Comparison of ENCODE assay signal across 1 cellular context in the genomic region with DNA sequence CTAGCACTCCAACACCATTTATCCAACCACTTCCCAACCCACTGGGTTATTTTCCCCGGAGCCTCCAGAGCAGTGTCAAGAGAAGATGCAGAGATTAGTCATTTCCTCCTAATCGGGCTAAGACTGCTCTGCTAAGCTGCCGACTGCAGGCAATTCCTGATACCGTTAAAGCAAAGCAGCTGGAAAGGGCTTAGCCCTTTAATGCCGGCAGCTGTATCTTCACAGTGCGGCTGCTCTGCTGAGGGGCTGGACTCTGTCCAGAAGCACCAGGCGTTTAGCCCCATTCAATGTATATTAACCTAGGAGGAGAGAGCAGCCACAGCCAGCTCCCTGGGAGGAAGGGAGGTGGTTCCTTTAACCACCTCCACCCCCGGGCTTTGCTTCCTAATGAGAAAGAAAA.
TF ChIP-seq lines count a peak whose summit lies in the region.

No MANE protein-coding gene starts in this region.

TF ChIP-seq in K562, 482 proteins besides CTCF, POLR2A, EP300 and RAD21 (continued from another document and continues in another):
- TF ChIP-seq, protein P1, sequence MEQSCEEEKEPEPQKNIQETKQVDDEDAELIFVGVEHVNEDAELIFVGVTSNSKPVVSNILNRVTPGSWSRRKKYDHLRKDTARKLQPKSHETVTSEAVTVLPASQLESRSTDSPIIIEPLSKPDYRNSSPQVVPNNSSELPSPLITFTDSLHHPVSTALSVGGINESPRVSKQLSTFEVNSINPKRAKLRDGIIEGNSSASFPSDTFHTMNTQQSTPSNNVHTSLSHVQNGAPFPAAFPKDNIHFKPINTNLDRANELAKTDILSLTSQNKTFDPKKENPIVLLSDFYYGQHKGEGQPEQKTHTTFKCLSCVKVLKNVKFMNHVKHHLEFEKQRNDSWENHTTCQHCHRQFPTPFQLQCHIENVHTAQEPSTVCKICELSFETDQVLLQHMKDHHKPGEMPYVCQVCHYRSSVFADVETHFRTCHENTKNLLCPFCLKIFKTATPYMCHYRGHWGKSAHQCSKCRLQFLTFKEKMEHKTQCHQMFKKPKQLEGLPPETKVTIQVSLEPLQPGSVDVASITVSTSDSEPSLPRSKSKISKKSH (CRISPR knock-in tag; IDR thresholded peaks at IDR 0.05), result no peak
- TF ChIP-seq ZBTB49 (CRISPR knock-in tag; IDR thresholded peaks at IDR 0.05; ENCODE audit: borderline replicate concordance), result no peak
- no peak for TF ChIP-seq SIX5 (IDR thresholded peaks at IDR 0.05; ENCODE audit: borderline replicate concordance in 1 of 2, insufficient read depth in 1 of 2, low read depth in 1 of 2, low read length in 2 of 2)
- peak; percentile 93 for TF ChIP-seq CBFA2T3 (IDR thresholded peaks at IDR 0.05)
- no peak for TF ChIP-seq ZNF740 (CRISPR knock-in tag; IDR thresholded peaks at IDR 0.05)
- no peak for TF ChIP-seq ZNF740 (tag; IDR thresholded peaks at IDR 0.05)
- TF ChIP-seq ETV1 (tag; conservative IDR thresholded peaks at IDR 0.05; ENCODE audit: low read depth), result no peak
- no peak for TF ChIP-seq TCFL5 (CRISPR knock-in tag; conservative IDR thresholded peaks at IDR 0.05)
- TF ChIP-seq TCF7L2 (IDR thresholded peaks at IDR 0.05; ENCODE audit: low read depth, low read length), result no peak
- TF ChIP-seq NBN (IDR thresholded peaks at IDR 0.05; ENCODE audit: low read depth), result no peak
- TF ChIP-seq HMBOX1 (IDR thresholded peaks at IDR 0.05), result peak; percentile 73
- TF ChIP-seq NFIC (IDR thresholded peaks at IDR 0.05), result peak; percentile 88
- no peak for TF ChIP-seq HIVEP1 (CRISPR knock-in tag; IDR thresholded peaks at IDR 0.05)
- TF ChIP-seq ZNF609 (CRISPR knock-in tag; IDR thresholded peaks at IDR 0.05; ENCODE audit: borderline replicate concordance), result no peak
- no peak for TF ChIP-seq SAP30 (IDR thresholded peaks at IDR 0.05; ENCODE audit: borderline replicate concordance, insufficient read depth, low read depth, low read length, poor library complexity, severe bottlenecking)
- TF ChIP-seq RFX7 (CRISPR knock-in tag; IDR thresholded peaks at IDR 0.05), result no peak
- TF ChIP-seq LEF1 (IDR thresholded peaks at IDR 0.05), result no peak
- TF ChIP-seq SIN3A (IDR thresholded peaks at IDR 0.05; ENCODE audit: borderline replicate concordance in 2 of 2, control insufficient read depth in 1 of 2, low read depth in 2 of 2, low read length in 2 of 2), result peak; percentile 47 to 57; a peak in 1 of 4 replicates
- no peak for TF ChIP-seq AFF4 (CRISPR knock-in tag; IDR thresholded peaks at IDR 0.05)
- TF ChIP-seq ZFP30 (CRISPR knock-in tag; IDR thresholded peaks at IDR 0.05; ENCODE audit: borderline replicate concordance), result no peak
- no peak for TF ChIP-seq BRF1 (IDR thresholded peaks at IDR 0.05; ENCODE audit: borderline replicate concordance, extremely low read depth, insufficient read length)
- TF ChIP-seq CHD4 (IDR thresholded peaks at IDR 0.05; ENCODE audit: insufficient read depth, insufficient replicate concordance, low read depth, low read length, poor library complexity, severe bottlenecking), result no peak
- TF ChIP-seq, protein P2, sequence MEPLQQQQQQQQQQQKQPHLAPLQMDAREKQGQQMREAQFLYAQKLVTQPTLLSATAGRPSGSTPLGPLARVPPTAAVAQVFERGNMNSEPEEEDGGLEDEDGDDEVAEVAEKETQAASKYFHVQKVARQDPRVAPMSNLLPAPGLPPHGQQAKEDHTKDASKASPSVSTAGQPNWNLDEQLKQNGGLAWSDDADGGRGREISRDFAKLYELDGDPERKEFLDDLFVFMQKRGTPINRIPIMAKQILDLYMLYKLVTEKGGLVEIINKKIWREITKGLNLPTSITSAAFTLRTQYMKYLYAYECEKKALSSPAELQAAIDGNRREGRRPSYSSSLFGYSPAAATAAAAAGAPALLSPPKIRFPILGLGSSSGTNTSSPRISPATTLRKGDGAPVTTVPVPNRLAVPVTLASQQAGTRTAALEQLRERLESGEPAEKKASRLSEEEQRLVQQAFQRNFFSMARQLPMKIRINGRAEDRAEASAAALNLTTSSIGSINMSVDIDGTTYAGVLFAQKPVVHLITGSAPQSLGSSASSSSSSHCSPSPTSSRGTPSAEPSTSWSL (CRISPR knock-in tag; IDR thresholded peaks at IDR 0.05; ENCODE audit: borderline replicate concordance), result no peak
- no peak for TF ChIP-seq KLF1 (tag; IDR thresholded peaks at IDR 0.05)
- TF ChIP-seq KDM1A (IDR thresholded peaks at IDR 0.05), result peak; percentile 90 to 93
- no peak for TF ChIP-seq ZNF57 (CRISPR knock-in tag; IDR thresholded peaks at IDR 0.05)
- TF ChIP-seq DIDO1 (tag; IDR thresholded peaks at IDR 0.05; ENCODE audit: low read depth), result no peak
- TF ChIP-seq UBTF (IDR thresholded peaks at IDR 0.05; ENCODE audit: borderline replicate concordance in 1 of 2, low read depth in 2 of 2, low read length in 2 of 2), result 0 out of 4 replicates have a peak, but pooled peaks of 1 of the 2 experiments have one; percentile 41
- TF ChIP-seq, protein P3, sequence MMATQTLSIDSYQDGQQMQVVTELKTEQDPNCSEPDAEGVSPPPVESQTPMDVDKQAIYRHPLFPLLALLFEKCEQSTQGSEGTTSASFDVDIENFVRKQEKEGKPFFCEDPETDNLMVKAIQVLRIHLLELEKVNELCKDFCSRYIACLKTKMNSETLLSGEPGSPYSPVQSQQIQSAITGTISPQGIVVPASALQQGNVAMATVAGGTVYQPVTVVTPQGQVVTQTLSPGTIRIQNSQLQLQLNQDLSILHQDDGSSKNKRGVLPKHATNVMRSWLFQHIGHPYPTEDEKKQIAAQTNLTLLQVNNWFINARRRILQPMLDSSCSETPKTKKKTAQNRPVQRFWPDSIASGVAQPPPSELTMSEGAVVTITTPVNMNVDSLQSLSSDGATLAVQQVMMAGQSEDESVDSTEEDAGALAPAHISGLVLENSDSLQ (IDR thresholded peaks at IDR 0.05), result no peak
- TF ChIP-seq TFAP4 (CRISPR knock-in tag; IDR thresholded peaks at IDR 0.05; ENCODE audit: borderline replicate concordance), result peak; percentile 92
- peak; percentile 55 for TF ChIP-seq PML (IDR thresholded peaks at IDR 0.05; ENCODE audit: low read length)
- TF ChIP-seq SNAPC5 (CRISPR knock-in tag; IDR thresholded peaks at IDR 0.05), result no peak
